27 cellular contexts compared by ENCODE assay signal in the genomic region with DNA sequence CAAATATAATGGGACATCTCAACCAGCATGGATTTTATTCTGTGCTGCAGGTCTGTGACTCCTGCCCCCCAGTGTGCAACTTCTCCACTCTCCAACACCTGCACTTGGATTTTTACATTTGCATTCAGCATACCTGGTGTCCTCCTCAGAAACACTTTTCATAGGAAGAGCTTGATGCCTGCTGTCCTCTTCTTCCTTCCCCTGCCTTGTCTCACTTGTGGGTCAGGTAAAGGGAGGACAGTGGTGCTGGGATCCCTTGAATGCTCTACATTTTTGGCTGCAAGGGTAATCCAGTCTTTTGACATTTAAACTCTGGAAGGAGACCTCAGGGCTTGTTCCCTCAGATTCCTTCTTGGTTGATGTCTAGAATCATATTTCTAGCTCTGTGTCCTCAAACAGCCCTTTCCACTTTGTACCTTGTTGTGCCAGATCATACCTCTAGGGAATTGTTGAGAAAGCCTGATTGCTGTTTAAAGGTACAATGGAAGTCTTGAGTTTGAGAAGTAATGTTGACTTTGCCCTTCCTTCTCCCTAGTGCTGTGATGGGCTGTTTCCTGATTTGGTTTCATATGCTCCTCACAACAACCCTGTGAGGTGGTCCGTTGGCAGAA.
"Had no signal": no experiment of that assay in that cellular context is flagged by ENCODE, and none has a peak within 500 bp of the region (broad histone marks: within the 10 kb centered on the region; RNA-seq: fewer than 3 reads in every experiment).

No MANE protein-coding gene starts in this region.

- H3K27me3 ChIP-seq: heart left ventricle, pancreas, testis, thyroid gland, transverse colon, upper lobe of right lung had no signal

- H3K4me1 ChIP-seq: heart left ventricle, left ventricle myocardium inferior, pancreas, testis, thyroid gland, transverse colon, upper lobe of right lung had no signal

- DNase-seq: glutamatergic neuron; heart left ventricle; hypothalamus; islet precursor cell; left ventricle myocardium inferior; midbrain; mucosa of descending colon; naive thymus-derived CD4-positive, alpha-beta T cell; pancreas; retina; right cardiac atrium; stimulated activated CD4-positive, alpha-beta T cell treated with anti-CD3 and anti-CD28 coated beads, Interleukin-12 subunit alpha, Interleukin-12 subunit beta, amount 100 ng/mL, for 4 hours; stimulated activated CD4-positive, alpha-beta T cell treated with anti-CD3 and anti-CD28 coated beads, Interleukin-15, amount 100 ng/mL, for 24 hours; stimulated activated CD4-positive, alpha-beta T cell treated with anti-CD3 and anti-CD28 coated beads, Interleukin-2, amount 100 ng/mL, for 24 hours; stimulated activated CD4-positive, alpha-beta T cell treated with anti-CD3 and anti-CD28 coated beads, Interleukin-4, amount 100 ng/mL, for 1 hour; stimulated activated naive CD4-positive, alpha-beta T cell treated with Interleukin-2 at 50 U/mL for 16 hours; stimulated activated naive CD8-positive, alpha-beta T cell treated with anti-CD3 and anti-CD28 coated beads, Interleukin-15, amount 100 ng/mL, for 72 hours; testis; thyroid gland; transverse colon; upper lobe of right lung had no signal

- H3K9me3 Mint-ChIP-seq: memory B cell; naive thymus-derived CD4-positive, alpha-beta T cell; natural killer cell treated with Interleukin-12 subunit alpha and Interleukin-12 subunit beta and Interleukin-15 and Interleukin-18, amount 100 ng/mL, for 72 hours; stimulated activated memory B cell treated with anti-CD40 and anti-IgM and Interleukin-4, amounts not matched to agents 10 μg/mL and 1 μg/mL and 100 μg/mL, for 72 hours; stimulated activated naive CD8-positive, alpha-beta T cell treated with anti-CD3 and anti-CD28 coated beads, Interleukin-15, amount 100 ng/mL, for 72 hours had no signal

- H3K27ac Mint-ChIP-seq: memory B cell; natural killer cell treated with Interleukin-12 subunit alpha and Interleukin-12 subunit beta and Interleukin-15 and Interleukin-18, amount 100 ng/mL, for 72 hours; progenitor cell of endocrine pancreas; stimulated activated memory B cell treated with anti-CD40 and anti-IgM and Interleukin-4, amounts not matched to agents 10 μg/mL and 1 μg/mL and 100 μg/mL, for 72 hours; stimulated activated naive CD8-positive, alpha-beta T cell treated with anti-CD3 and anti-CD28 coated beads, Interleukin-15, amount 100 ng/mL, for 72 hours had no signal

- H3K27ac ChIP-seq: heart left ventricle, left ventricle myocardium inferior, pancreas, skin epidermis, testis, thyroid gland, transverse colon, upper lobe of right lung had no signal

- H3K4me3 Mint-ChIP-seq: memory B cell; naive thymus-derived CD4-positive, alpha-beta T cell; natural killer cell treated with Interleukin-12 subunit alpha and Interleukin-12 subunit beta and Interleukin-15 and Interleukin-18, amount 100 ng/mL, for 72 hours; stimulated activated memory B cell treated with anti-CD40 and anti-IgM and Interleukin-4, amounts not matched to agents 10 μg/mL and 1 μg/mL and 100 μg/mL, for 72 hours; stimulated activated naive CD8-positive, alpha-beta T cell treated with anti-CD3 and anti-CD28 coated beads, Interleukin-15, amount 100 ng/mL, for 72 hours had no signal

- H3K9me3 ChIP-seq: heart left ventricle, left ventricle myocardium inferior, mucosa of descending colon, pancreas, testis, thyroid gland, transverse colon, upper lobe of right lung had no signal

- H3K4me1 Mint-ChIP-seq: memory B cell; stimulated activated memory B cell treated with anti-CD40 and anti-IgM and Interleukin-4, amounts not matched to agents 10 μg/mL and 1 μg/mL and 100 μg/mL, for 72 hours had no signal

- H3K4me3 ChIP-seq: heart left ventricle, left ventricle myocardium inferior, mucosa of descending colon, pancreas, skin epidermis, testis, thyroid gland, transverse colon, upper lobe of right lung had no signal

- ATAC-seq: heart left ventricle; mucosa of descending colon; naive thymus-derived CD4-positive, alpha-beta T cell; natural killer cell treated with Interleukin-12 subunit alpha and Interleukin-12 subunit beta and Interleukin-15 and Interleukin-18, amount 100 ng/mL, for 72 hours; pancreas; sciatic nerve; stimulated activated memory B cell treated with anti-CD40 and anti-IgM and Interleukin-4, amounts not matched to agents 10 μg/mL and 1 μg/mL and 100 μg/mL, for 72 hours; stimulated activated naive CD8-positive, alpha-beta T cell treated with anti-CD3 and anti-CD28 coated beads, Interleukin-15, amount 100 ng/mL, for 72 hours; upper lobe of right lung had no signal
